14 cellular contexts compared by ENCODE assay signal in genomic region chr16:31467151-31467550, GRCh38. TPM values are rescaled to one million over a fixed set of nuclear protein-coding genes. Genes with fewer than 3 reads are reported as not detected.
DNase-seq lines count a peak whose midpoint lies in the region; ATAC-seq lines count a peak whose summit lies in the region.
"Had no signal": no experiment of that assay in that cellular context is flagged by ENCODE, and none has a peak within 500 bp of the region (broad histone marks: within the 10 kb centered on the region; RNA-seq: fewer than 3 reads in every experiment).

No MANE protein-coding gene starts in this region.

- peaks cover 18% of the 10 kb centered on the region for H3K36me3 Mint-ChIP-seq in activated CD8-positive, alpha-beta memory T cell treated with anti-CD3 and anti-CD28 coated beads, Interleukin-2, amount 10 ng/mL, durations not matched to agents 7 days and 5 days
- H3K36me3 Mint-ChIP-seq in activated naive CD8-positive, alpha-beta T cell treated with anti-CD3 and anti-CD28 coated beads, Interleukin-2, amount 10 ng/mL, durations not matched to agents 7 days and 5 days = peaks cover 10% of the 10 kb centered on the region
- H3K36me3 Mint-ChIP-seq in stimulated activated naive B cell treated with anti-CD40 and anti-IgM and Interleukin-4, amounts not matched to agents 10 μg/mL and 1 μg/mL and 100 μg/mL, for 72 hours = peaks cover 35 to 43% of the 10 kb centered on the region in 2 donors

- H3K4me3 Mint-ChIP-seq in activated CD8-positive, alpha-beta memory T cell treated with anti-CD3 and anti-CD28 coated beads, Interleukin-2, amount 10 ng/mL, durations not matched to agents 7 days and 5 days = no peak overlapping the region
- H3K4me3 Mint-ChIP-seq in activated naive CD8-positive, alpha-beta T cell treated with anti-CD3 and anti-CD28 coated beads, Interleukin-2, amount 10 ng/mL, durations not matched to agents 7 days and 5 days = peak overlapping the region; percentile 28
- peak overlapping the region in 1 of 2 donors; percentile 23 for H3K4me3 Mint-ChIP-seq in stimulated activated naive B cell treated with anti-CD40 and anti-IgM and Interleukin-4, amounts not matched to agents 10 μg/mL and 1 μg/mL and 100 μg/mL, for 72 hours
- H3K4me3 Mint-ChIP-seq: immature natural killer cell had no signal

- peak overlapping the region; percentile 75 for H3K27ac Mint-ChIP-seq in activated CD8-positive, alpha-beta memory T cell treated with anti-CD3 and anti-CD28 coated beads, Interleukin-2, amount 10 ng/mL, durations not matched to agents 7 days and 5 days
- peak overlapping the region; percentile 78 for H3K27ac Mint-ChIP-seq in activated naive CD8-positive, alpha-beta T cell treated with anti-CD3 and anti-CD28 coated beads, Interleukin-2, amount 10 ng/mL, durations not matched to agents 7 days and 5 days
- peak overlapping the region; percentile 51 for H3K27ac Mint-ChIP-seq in stimulated activated naive B cell treated with anti-CD40 and anti-IgM and Interleukin-4, amounts not matched to agents 10 μg/mL and 1 μg/mL and 100 μg/mL, for 72 hours

- ATAC-seq in activated CD8-positive, alpha-beta memory T cell treated with anti-CD3 and anti-CD28 coated beads, Interleukin-2, amount 10 ng/mL, durations not matched to agents 7 days and 5 days = peak; percentile 63
- ATAC-seq in HG03196 (IDR thresholded peaks at IDR 0.05; ENCODE audit: unreplicated experiment) = peak; percentile 63
- ATAC-seq in activated naive CD8-positive, alpha-beta T cell treated with anti-CD3 and anti-CD28 coated beads, Interleukin-2, amount 10 ng/mL, durations not matched to agents 7 days and 5 days (ENCODE audit: low read depth) = peak; percentile 74
- ATAC-seq in stimulated activated naive B cell treated with anti-CD40 and anti-IgM and Interleukin-4, amounts not matched to agents 10 μg/mL and 1 μg/mL and 100 μg/mL, for 72 hours (replicated peaks) = peak; percentile 60 to 90

- H3K27me3 Mint-ChIP-seq in activated CD8-positive, alpha-beta memory T cell treated with anti-CD3 and anti-CD28 coated beads, Interleukin-2, amount 10 ng/mL, durations not matched to agents 7 days and 5 days = peaks cover 12% of the 10 kb centered on the region
- H3K27me3 Mint-ChIP-seq in activated naive CD8-positive, alpha-beta T cell treated with anti-CD3 and anti-CD28 coated beads, Interleukin-2, amount 10 ng/mL, durations not matched to agents 7 days and 5 days = peaks cover 11% of the 10 kb centered on the region
- peaks cover 6 to 12% of the 10 kb centered on the region in 2 donors for H3K27me3 Mint-ChIP-seq in stimulated activated naive B cell treated with anti-CD40 and anti-IgM and Interleukin-4, amounts not matched to agents 10 μg/mL and 1 μg/mL and 100 μg/mL, for 72 hours

- POLR2A ChIA-PET in activated naive CD8-positive, alpha-beta T cell treated with anti-CD3 and anti-CD28 coated beads, Interleukin-2, amount 10 ng/mL, durations not matched to agents 7 days and 5 days (lab: Charles Lee) = no interaction called here

- no peaks in the 10 kb centered on the region for H3K9me3 Mint-ChIP-seq in activated CD8-positive, alpha-beta memory T cell treated with anti-CD3 and anti-CD28 coated beads, Interleukin-2, amount 10 ng/mL, durations not matched to agents 7 days and 5 days (ENCODE audit: low read depth)
- no peaks in the 10 kb centered on the region for H3K9me3 Mint-ChIP-seq in activated naive CD8-positive, alpha-beta T cell treated with anti-CD3 and anti-CD28 coated beads, Interleukin-2, amount 10 ng/mL, durations not matched to agents 7 days and 5 days
- H3K9me3 Mint-ChIP-seq in stimulated activated naive B cell treated with anti-CD40 and anti-IgM and Interleukin-4, amounts not matched to agents 10 μg/mL and 1 μg/mL and 100 μg/mL, for 72 hours = no peaks in the 10 kb centered on the region
- H3K9me3 Mint-ChIP-seq: immature natural killer cell had no signal

- no peak for DNase-seq in activated CD8-positive, alpha-beta memory T cell treated with anti-CD3 and anti-CD28 coated beads, Interleukin-2, amount 10 ng/mL, durations not matched to agents 7 days and 5 days
- no peak for DNase-seq in activated CD8-positive, alpha-beta memory T cell treated with anti-CD3 and anti-CD28 coated beads for 24 hours
- no peak for DNase-seq in activated naive CD8-positive, alpha-beta T cell treated with anti-CD3 and anti-CD28 coated beads, Interleukin-2, amount 10 ng/mL, durations not matched to agents 7 days and 5 days
- DNase-seq in stimulated activated naive B cell treated with anti-CD40 and anti-IgM and Interleukin-4, amounts not matched to agents 10 μg/mL and 1 μg/mL and 100 μg/mL, for 72 hours = no peak
- DNase-seq in NCI-H128 (lab: John Stamatoyannopoulos, UW; ENCODE audit: unreplicated experiment) = no peak
- no peak for DNase-seq in activated CD4-positive, alpha-beta T cell treated with anti-CD3 and anti-CD28 coated beads for 1 hour
- no peak for DNase-seq in activated naive CD4-positive, alpha-beta T cell treated with anti-CD3 and anti-CD28 coated beads, Interleukin-2, amount 50 U/mL, for 16 hours
- DNase-seq: erythroblast; immature natural killer cell; stimulated activated CD4-positive, alpha-beta T cell treated with anti-CD3 and anti-CD28 coated beads, Interleukin-4, amount 100 ng/mL, for 4 hours; tibial artery had no signal

- peaks cover 18% of the 10 kb centered on the region for H3K4me1 Mint-ChIP-seq in activated CD8-positive, alpha-beta memory T cell treated with anti-CD3 and anti-CD28 coated beads, Interleukin-2, amount 10 ng/mL, durations not matched to agents 7 days and 5 days
- peaks cover 17% of the 10 kb centered on the region for H3K4me1 Mint-ChIP-seq in activated naive CD8-positive, alpha-beta T cell treated with anti-CD3 and anti-CD28 coated beads, Interleukin-2, amount 10 ng/mL, durations not matched to agents 7 days and 5 days
- H3K4me1 Mint-ChIP-seq in stimulated activated naive B cell treated with anti-CD40 and anti-IgM and Interleukin-4, amounts not matched to agents 10 μg/mL and 1 μg/mL and 100 μg/mL, for 72 hours = peaks cover 20 to 27% of the 10 kb centered on the region in 2 donors

- CTCF ChIA-PET in activated CD8-positive, alpha-beta memory T cell treated with anti-CD3 and anti-CD28 coated beads, Interleukin-2, amount 10 ng/mL, durations not matched to agents 7 days and 5 days (lab: Charles Lee) = no interaction called here

RNA-seq across cellular contexts. Expression of gene TGFB1I1, which starts 4.8 kb away (rescaled TPM):
- total RNA-seq in activated CD8-positive, alpha-beta memory T cell treated with anti-CD3 and anti-CD28 coated beads, Interleukin-2, amount 10 ng/mL, durations not matched to agents 7 days and 5 days = 1 to 10 TPM in 1 of 2 experiments, under 1 TPM in 1; 0.67 to 1.0 TPM
- 1 to 10 TPM; 1.4 to 1.5 TPM for total RNA-seq in activated naive CD8-positive, alpha-beta T cell treated with anti-CD3 and anti-CD28 coated beads, Interleukin-2, amount 10 ng/mL, durations not matched to agents 7 days and 5 days

RNA-seq across cellular contexts. Expression of gene ARMC5, which starts 7.8 kb away (rescaled TPM):
- total RNA-seq in activated CD8-positive, alpha-beta memory T cell treated with anti-CD3 and anti-CD28 coated beads, Interleukin-2, amount 10 ng/mL, durations not matched to agents 7 days and 5 days = 10 to 100 TPM; 19.2 to 22.2 TPM
- 10 to 100 TPM; 12.9 to 13.6 TPM for total RNA-seq in activated naive CD8-positive, alpha-beta T cell treated with anti-CD3 and anti-CD28 coated beads, Interleukin-2, amount 10 ng/mL, durations not matched to agents 7 days and 5 days

RNA-seq across cellular contexts. Expression of gene SLC5A2, which starts 15.8 kb away (rescaled TPM):
- total RNA-seq in activated CD8-positive, alpha-beta memory T cell treated with anti-CD3 and anti-CD28 coated beads, Interleukin-2, amount 10 ng/mL, durations not matched to agents 7 days and 5 days = not detected
- total RNA-seq in activated naive CD8-positive, alpha-beta T cell treated with anti-CD3 and anti-CD28 coated beads, Interleukin-2, amount 10 ng/mL, durations not matched to agents 7 days and 5 days = 1 to 10 TPM in 1 of 2 experiments, under 1 TPM in 1; 0.53 to 1.0 TPM

RNA-seq across cellular contexts. Expression of gene ZNF843, which starts 24.6 kb away (rescaled TPM):
- under 1 TPM; 0.16 to 0.29 TPM for total RNA-seq in activated CD8-positive, alpha-beta memory T cell treated with anti-CD3 and anti-CD28 coated beads, Interleukin-2, amount 10 ng/mL, durations not matched to agents 7 days and 5 days
- total RNA-seq in activated naive CD8-positive, alpha-beta T cell treated with anti-CD3 and anti-CD28 coated beads, Interleukin-2, amount 10 ng/mL, durations not matched to agents 7 days and 5 days = under 1 TPM; 0.20 to 0.30 TPM

RNA-seq across cellular contexts. Expression of gene COX6A2, which starts 39.0 kb away (rescaled TPM):
- not detected for total RNA-seq in activated CD8-positive, alpha-beta memory T cell treated with anti-CD3 and anti-CD28 coated beads, Interleukin-2, amount 10 ng/mL, durations not matched to agents 7 days and 5 days
- total RNA-seq in activated naive CD8-positive, alpha-beta T cell treated with anti-CD3 and anti-CD28 coated beads, Interleukin-2, amount 10 ng/mL, durations not matched to agents 7 days and 5 days = not detected
- total RNA-seq: ascending aorta, SJCRH30 had no signal
